In genomic region chr14:42513837-42514236, GRCh38 we compare ENCODE assay signal across 19 cellular contexts.
"Had no signal": no experiment of that assay in that cellular context is flagged by ENCODE, and none has a peak within 500 bp of the region (broad histone marks: within the 10 kb centered on the region; RNA-seq: fewer than 3 reads in every experiment).

No MANE protein-coding gene starts in this region.

- H3K4me1 ChIP-seq: gastroesophageal sphincter, psoas muscle, right lobe of liver, spleen had no signal

- H3K36me3 Mint-ChIP-seq: activated naive CD8-positive, alpha-beta T cell had no signal

- H3K27me3 Mint-ChIP-seq: activated naive CD8-positive, alpha-beta T cell; naive thymus-derived CD4-positive, alpha-beta T cell; T-helper 17 cell had no signal

- H3K27me3 ChIP-seq: brain microvascular endothelial cell, gastroesophageal sphincter, right lobe of liver, spleen had no signal

- H3K9me3 ChIP-seq: gastroesophageal sphincter, psoas muscle, right lobe of liver had no signal

- H3K27ac Mint-ChIP-seq: activated naive CD8-positive, alpha-beta T cell; naive thymus-derived CD4-positive, alpha-beta T cell; T-helper 17 cell had no signal

- H3K4me1 Mint-ChIP-seq: naive thymus-derived CD4-positive, alpha-beta T cell; T-helper 17 cell had no signal

- H3K4me3 ChIP-seq: gastroesophageal sphincter, lung, psoas muscle, right lobe of liver, spleen had no signal

- H3K27ac ChIP-seq: brain microvascular endothelial cell, epithelial cell of prostate, gastroesophageal sphincter, psoas muscle, right lobe of liver, spleen had no signal

- H3K4me3 Mint-ChIP-seq: activated naive CD8-positive, alpha-beta T cell; naive thymus-derived CD4-positive, alpha-beta T cell; T-helper 17 cell had no signal

- DNase-seq: activated CD4-positive, alpha-beta T cell treated with anti-CD3 and anti-CD28 coated beads, Interleukin-2, amount 50 U/mL, for 1 hour; activated T-cell treated with anti-CD3 and anti-CD28 coated beads for 4 hours; brain microvascular endothelial cell; effector memory CD4-positive, alpha-beta T cell; left cardiac atrium; naive thymus-derived CD4-positive, alpha-beta T cell; occipital lobe; psoas muscle; right lobe of liver; spleen; stimulated activated CD4-positive, alpha-beta T cell treated with anti-CD3 and anti-CD28 coated beads, Interleukin-1b, Interleukin-23, amount 100 ng/mL, for 48 hours; stimulated activated naive CD4-positive, alpha-beta T cell; substantia nigra; T-helper 17 cell; trophoblast cell had no signal

- H3K36me3 ChIP-seq: brain microvascular endothelial cell, gastroesophageal sphincter, right lobe of liver, spleen had no signal
